ENCODE assay signal across 15 cellular contexts in the genomic region with DNA sequence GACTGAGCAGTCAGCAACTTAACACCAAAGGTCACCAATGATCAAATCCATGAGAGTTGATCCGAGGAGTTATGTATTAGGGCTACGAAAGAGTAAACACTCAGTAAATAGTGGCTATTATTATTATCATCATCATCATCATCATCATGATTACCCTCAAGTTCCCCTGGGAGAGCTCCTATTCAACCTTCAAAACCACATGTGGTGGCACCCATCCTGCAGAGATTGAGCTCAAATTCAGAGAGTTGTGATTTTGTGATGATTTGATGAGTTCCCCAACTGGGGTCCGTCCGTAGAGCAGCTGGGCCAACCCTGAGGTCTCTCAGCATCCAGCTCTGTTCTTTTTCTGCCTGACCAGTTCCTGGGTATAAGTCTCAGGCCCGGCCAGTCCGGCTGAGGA. TPM values are rescaled to one million over a fixed set of nuclear protein-coding genes. Genes with fewer than 3 reads are reported as not detected.
"Had no signal": no experiment of that assay in that cellular context is flagged by ENCODE, and none has a peak within 500 bp of the region (broad histone marks: within the 10 kb centered on the region; RNA-seq: fewer than 3 reads in every experiment).

No MANE protein-coding gene starts in this region.

RNA-seq across cellular contexts. Expression of gene CGB3, which starts 1.0 kb away (rescaled TPM):
- total RNA-seq: stomach, subcutaneous adipose tissue, suprapubic skin, temporal lobe, testis, thoracic aorta, thyroid gland, tibial nerve, transverse colon, upper lobe of left lung, upper lobe of right lung, ureter, urinary bladder, uterus, vagina had no signal

RNA-seq across cellular contexts. Expression of gene CGB2, which starts 6.6 kb away (rescaled TPM):
- total RNA-seq: stomach, subcutaneous adipose tissue, suprapubic skin, temporal lobe, thoracic aorta, thyroid gland, tibial nerve, transverse colon, upper lobe of left lung, upper lobe of right lung, ureter, urinary bladder, uterus, vagina had no signal

RNA-seq across cellular contexts. Expression of gene LHB, which starts 8.2 kb away (rescaled TPM):
- total RNA-seq: subcutaneous adipose tissue, suprapubic skin, temporal lobe, thoracic aorta, thyroid gland, upper lobe of right lung, ureter, urinary bladder, uterus, vagina had no signal

RNA-seq across cellular contexts. Expression of gene CGB1, which starts 11.6 kb away (rescaled TPM):
- total RNA-seq: stomach, subcutaneous adipose tissue, suprapubic skin, temporal lobe, thoracic aorta, thyroid gland, tibial nerve, transverse colon, upper lobe of left lung, upper lobe of right lung, ureter, urinary bladder, uterus, vagina had no signal

RNA-seq across cellular contexts. Expression of gene CGB5, which starts 18.6 kb away (rescaled TPM):
- total RNA-seq: stomach, subcutaneous adipose tissue, temporal lobe, thoracic aorta, tibial nerve, transverse colon, upper lobe of left lung, upper lobe of right lung, urinary bladder, uterus, vagina had no signal
